Comparison of ENCODE assay signal across 10 cellular contexts in the genomic region with DNA sequence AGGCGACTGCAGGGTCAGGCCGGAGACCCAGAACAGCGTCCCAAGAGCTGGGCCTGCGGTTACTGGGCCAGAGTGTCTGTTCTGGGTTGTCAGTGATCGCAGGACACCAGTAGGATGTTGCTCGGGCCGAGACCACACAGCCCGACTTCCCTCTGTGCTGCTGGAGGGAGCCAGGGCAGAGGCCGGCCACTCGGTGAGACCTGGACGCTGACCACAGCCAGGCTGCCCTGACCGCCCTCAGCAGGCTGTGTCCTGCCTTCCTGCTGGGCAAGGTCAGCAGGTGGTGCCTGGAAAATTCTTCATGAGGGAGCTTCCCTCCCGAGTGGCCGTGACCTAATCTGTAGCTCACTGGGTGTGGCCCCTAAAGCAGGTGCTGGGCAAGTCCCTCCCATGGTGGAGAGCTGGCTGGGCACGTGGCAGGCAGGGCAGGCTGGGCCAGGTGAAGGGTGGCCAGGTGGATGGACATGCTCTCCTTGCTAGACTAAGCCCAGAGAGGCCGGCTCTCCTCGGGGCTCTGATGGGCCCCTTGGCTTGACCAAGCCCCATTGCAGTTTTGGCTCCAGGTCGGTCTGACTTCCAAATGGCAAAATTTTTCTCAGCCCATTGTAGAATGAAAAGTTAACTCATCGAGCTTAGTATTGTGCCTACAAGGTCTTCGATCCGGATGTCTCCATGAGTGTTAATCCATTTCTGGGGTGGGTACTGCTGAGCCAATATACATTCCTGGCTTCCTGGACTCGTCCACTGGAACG. TPM values are rescaled to one million over a fixed set of nuclear protein-coding genes. Genes with fewer than 3 reads are reported as not detected.
A peak's percentile ranks its signal among the peaks of the same experiment; 100 is the strongest.
DNase-seq lines count a peak whose midpoint lies in the region; ATAC-seq and TF ChIP-seq lines count a peak whose summit lies in the region.
"Had no signal": no experiment of that assay in that cellular context is flagged by ENCODE, and none has a peak within 500 bp of the region (broad histone marks: within the 10 kb centered on the region; RNA-seq: fewer than 3 reads in every experiment).

No MANE protein-coding gene starts in this region.

- H3K27ac ChIP-seq in right cardiac atrium (ENCODE audit: low read length) (no peak overlapping the region), VCaP (peak overlapping the region; percentile 97; the same call in 1 of the 2 replicates), left lung (peak overlapping the region; percentile 26 to 60), upper lobe of right lung (no peak overlapping the region)
- H3K27ac ChIP-seq: ovary had no signal

- H3K36me3 ChIP-seq in left lung (peaks cover 0 to 27% of the 10 kb centered on the region in 2 donors), upper lobe of right lung (no peaks in the 10 kb centered on the region)
- H3K36me3 ChIP-seq: ovary had no signal

- peak overlapping the region; percentile 49 for H3K4me3 ChIP-seq in right cardiac atrium (ENCODE audit: low read length)
- H3K4me3 ChIP-seq in left lung = peak overlapping the region in 1 of 2 donors; percentile 90
- H3K4me3 ChIP-seq in upper lobe of right lung = peak overlapping the region; percentile 59

- H3K27me3 ChIP-seq in right cardiac atrium (ENCODE audit: control insufficient read depth, insufficient read depth) = no peaks in the 10 kb centered on the region
- peaks cover 15 to 62% of the 10 kb centered on the region in 2 donors for H3K27me3 ChIP-seq in left lung
- peaks cover 27% of the 10 kb centered on the region for H3K27me3 ChIP-seq in upper lobe of right lung
- H3K27me3 ChIP-seq: ovary had no signal

- TF ChIP-seq CTCF in VCaP (conservative IDR thresholded peaks at IDR 0.05) (no peak), left lung (IDR thresholded peaks at IDR 0.05) (no peak), upper lobe of right lung (IDR thresholded peaks at IDR 0.05) (no peak)

- intact Hi-C loops in right cardiac atrium (cut with DNase I) = no loop called here
- intact Hi-C loops in left cardiac atrium (cut with DNase I) = no loop called here
- intact Hi-C loops in left lung (cut with DNase I) = no loop called here
- intact Hi-C loops in upper lobe of right lung (cut with DNase I) = no loop called here

- DNase-seq in right cardiac atrium = peak in 2 of 3 donors; percentile 56
- no peak for DNase-seq in left cardiac atrium
- DNase-seq in left lung = no peak
- no peak for DNase-seq in upper lobe of right lung
- DNase-seq in AG08396 (ENCODE audit: low spot score) = no peak
- DNase-seq: activated CD4-positive, alpha-beta T cell treated with anti-CD3 and anti-CD28 coated beads, Interleukin-2, amount 50 U/mL, for 48 hours had no signal

- H3K9me3 ChIP-seq in right cardiac atrium (ENCODE audit: control insufficient read depth, low read length) (no peaks in the 10 kb centered on the region), left lung (no peaks in the 10 kb centered on the region), upper lobe of right lung (no peaks in the 10 kb centered on the region)
- H3K9me3 ChIP-seq: ovary had no signal

- 90% methylated on average over 23 of the region's 23 CpGs for whole genome bisulfite sequencing in right cardiac atrium

- no peak for ATAC-seq in right cardiac atrium
- no peak for ATAC-seq in left cardiac atrium
- ATAC-seq in left lung = peak; percentile 8
- ATAC-seq in upper lobe of right lung = no peak
- no peak for ATAC-seq in GM18909 (IDR thresholded peaks at IDR 0.05; ENCODE audit: poor library complexity, unreplicated experiment)
- ATAC-seq in GM19455 (IDR thresholded peaks at IDR 0.05; ENCODE audit: unreplicated experiment) = no peak

- H3K4me1 ChIP-seq in right cardiac atrium (ENCODE audit: control insufficient read depth, insufficient read depth, low read length) (no peaks in the 10 kb centered on the region), left lung (peaks cover 19 to 80% of the 10 kb centered on the region in 2 donors), upper lobe of right lung (peaks cover 12% of the 10 kb centered on the region)

RNA-seq across cellular contexts. Expression of a gene that starts 1.9 kb away (rescaled TPM):
- total RNA-seq in right cardiac atrium = 1 to 10 TPM; 4.1 to 8.4 (median 5.3) TPM
- polyA plus RNA-seq in right cardiac atrium = 15.5 TPM
- 10 to 100 TPM; 15.1 to 35.5 TPM for total RNA-seq in left cardiac atrium
- 10 to 100 TPM; 11.5 to 47.2 TPM for total RNA-seq in left lung
- total RNA-seq in upper lobe of right lung = 63.3 TPM

Comparison
In these comparisons a context has a peak if more than half of its experiments do, and no peak if none do; other contexts are left out.
1. DNase-seq: peak in right cardiac atrium (2 of 3); none in left cardiac atrium (single experiment), left lung (0 of 2), upper lobe of right lung (single experiment) and AG08396 (single experiment).
2. H3K27ac ChIP-seq: peak in VCaP (single experiment) and left lung (2 of 2); none in right cardiac atrium (single experiment) and upper lobe of right lung (single experiment).